In genomic region chr7:96927131-96927530, GRCh38 we compare ENCODE assay signal across 24 cellular contexts.
"Had no signal": no experiment of that assay in that cellular context is flagged by ENCODE, and none has a peak within 500 bp of the region (broad histone marks: within the 10 kb centered on the region; RNA-seq: fewer than 3 reads in every experiment).

No MANE protein-coding gene starts in this region.

- H3K27me3 ChIP-seq: colonic mucosa, foreskin keratinocyte, gastrocnemius medialis, gastroesophageal sphincter had no signal

- H3K4me1 ChIP-seq: colonic mucosa, esophagus muscularis mucosa, foreskin keratinocyte, gastrocnemius medialis, gastroesophageal sphincter, heart left ventricle, heart right ventricle had no signal

- H3K9me3 ChIP-seq: colonic mucosa, esophagus muscularis mucosa, esophagus squamous epithelium, gastrocnemius medialis, gastroesophageal sphincter, heart left ventricle, heart right ventricle had no signal

- DNase-seq: colonic mucosa; cortex of kidney; dermis blood vessel endothelial cell; dorsolateral prefrontal cortex; effector CD4-positive, alpha-beta T cell; effector CD8-positive, alpha-beta T cell; effector memory CD4-positive, alpha-beta T cell; effector memory CD8-positive, alpha-beta T cell; endodermal cell; erythroblast; esophagus squamous epithelium; foreskin fibroblast; foreskin keratinocyte; foreskin melanocyte; gastrocnemius medialis; glutamatergic neuron; head of caudate nucleus; heart left ventricle; heart right ventricle had no signal

- ATAC-seq: effector memory CD8-positive, alpha-beta T cell; esophagus mucosa; foreskin keratinocyte; gastrocnemius medialis; gastroesophageal sphincter; heart left ventricle; heart right ventricle had no signal

- H3K4me3 ChIP-seq: colonic mucosa, coronary artery, dorsolateral prefrontal cortex, esophagus muscularis mucosa, esophagus squamous epithelium, gastrocnemius medialis, gastroesophageal sphincter, heart left ventricle, heart right ventricle had no signal

- H3K36me3 ChIP-seq: colonic mucosa, esophagus muscularis mucosa, esophagus squamous epithelium, gastrocnemius medialis, gastroesophageal sphincter, heart left ventricle, heart right ventricle had no signal

- H3K27ac ChIP-seq: colonic mucosa, coronary artery, dorsolateral prefrontal cortex, epithelial cell of prostate, esophagus muscularis mucosa, esophagus squamous epithelium, foreskin keratinocyte, gastrocnemius medialis, gastroesophageal sphincter, heart left ventricle, heart right ventricle had no signal
